Comparison of ENCODE assay signal across 2 cellular contexts in the genomic region with DNA sequence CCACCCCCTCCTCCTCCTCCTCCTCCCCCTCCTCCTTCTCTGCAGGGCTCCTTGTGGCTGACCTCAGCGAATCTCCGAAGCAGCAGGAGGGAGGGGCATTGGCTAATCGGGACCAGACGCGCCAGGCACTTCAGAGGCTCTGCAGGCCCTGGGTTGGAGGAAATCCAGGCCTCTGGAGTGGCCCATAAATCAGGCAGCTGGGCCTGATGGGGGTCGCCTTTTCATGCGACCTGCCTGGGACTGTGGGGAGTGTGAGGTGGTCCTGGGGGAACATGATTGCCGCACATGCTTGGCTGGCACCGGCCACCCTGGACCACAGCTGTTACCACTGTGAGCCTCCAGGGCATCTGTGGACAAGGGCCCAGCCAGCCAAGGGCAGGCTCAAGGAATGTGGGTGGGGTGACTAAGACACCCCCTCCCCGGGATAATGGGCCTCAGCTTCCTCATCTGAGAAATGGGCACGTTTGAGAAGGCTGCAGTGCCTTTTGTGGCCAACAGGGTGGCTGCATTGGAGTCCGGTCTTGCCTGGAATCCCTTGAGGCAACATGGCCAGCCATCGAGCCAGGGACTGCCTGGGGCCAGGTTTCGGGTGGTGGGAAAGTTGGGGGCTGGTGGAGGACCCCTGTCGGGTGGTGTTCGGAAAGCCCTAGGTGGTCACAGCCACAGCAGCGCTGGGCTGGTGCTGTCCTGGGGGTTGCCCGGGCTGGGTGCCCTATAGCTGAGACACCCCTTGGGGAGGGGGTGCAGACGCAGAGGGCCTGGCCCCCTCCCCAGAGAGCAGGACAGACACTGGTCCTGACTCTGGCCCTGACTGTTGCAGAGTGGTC.
A peak's percentile ranks its signal among the peaks of the same experiment; 100 is the strongest.
TF ChIP-seq lines count a peak whose summit lies in the region.

No MANE protein-coding gene starts in this region.

TF ChIP-seq in H1, 55 proteins besides CTCF, POLR2A, EP300 and RAD21 (continued from another document):
- peak in 1 of 2 experiments; percentile 99; a peak in 2 of 4 replicates for TF ChIP-seq HDAC2 (IDR thresholded peaks at IDR 0.05; ENCODE audit: borderline replicate concordance in 1 of 2, low read depth in 2 of 2, low read length in 2 of 2)
- TF ChIP-seq TEAD4 (IDR thresholded peaks at IDR 0.05; ENCODE audit: low read depth, low read length), result 0 out of 2 replicates have a peak, but pooled peaks have one; percentile 9
- 0 out of 2 replicates have a peak, but pooled peaks have one; percentile 19 for TF ChIP-seq SP1 (IDR thresholded peaks at IDR 0.05; ENCODE audit: low read depth, low read length)
- TF ChIP-seq SRF (IDR thresholded peaks at IDR 0.05; ENCODE audit: low read depth, low read length), result no peak
- TF ChIP-seq CEBPB (IDR thresholded peaks at IDR 0.05; ENCODE audit: low read depth, low read length), result peak; percentile 62; the same call in 1 of the 2 replicates
- TF ChIP-seq ASH2L (IDR thresholded peaks at IDR 0.05; ENCODE audit: low read length), result peak; percentile 33
- TF ChIP-seq KDM1A (IDR thresholded peaks at IDR 0.05; ENCODE audit: borderline replicate concordance, low read length), result peak; percentile 100
- TF ChIP-seq MAFK (IDR thresholded peaks at IDR 0.05; ENCODE audit: low read depth, low read length), result no peak

TF ChIP-seq in neural cell, 6 proteins besides CTCF, POLR2A, EP300 and RAD21 (continued from another document):
- TF ChIP-seq, protein P1, sequence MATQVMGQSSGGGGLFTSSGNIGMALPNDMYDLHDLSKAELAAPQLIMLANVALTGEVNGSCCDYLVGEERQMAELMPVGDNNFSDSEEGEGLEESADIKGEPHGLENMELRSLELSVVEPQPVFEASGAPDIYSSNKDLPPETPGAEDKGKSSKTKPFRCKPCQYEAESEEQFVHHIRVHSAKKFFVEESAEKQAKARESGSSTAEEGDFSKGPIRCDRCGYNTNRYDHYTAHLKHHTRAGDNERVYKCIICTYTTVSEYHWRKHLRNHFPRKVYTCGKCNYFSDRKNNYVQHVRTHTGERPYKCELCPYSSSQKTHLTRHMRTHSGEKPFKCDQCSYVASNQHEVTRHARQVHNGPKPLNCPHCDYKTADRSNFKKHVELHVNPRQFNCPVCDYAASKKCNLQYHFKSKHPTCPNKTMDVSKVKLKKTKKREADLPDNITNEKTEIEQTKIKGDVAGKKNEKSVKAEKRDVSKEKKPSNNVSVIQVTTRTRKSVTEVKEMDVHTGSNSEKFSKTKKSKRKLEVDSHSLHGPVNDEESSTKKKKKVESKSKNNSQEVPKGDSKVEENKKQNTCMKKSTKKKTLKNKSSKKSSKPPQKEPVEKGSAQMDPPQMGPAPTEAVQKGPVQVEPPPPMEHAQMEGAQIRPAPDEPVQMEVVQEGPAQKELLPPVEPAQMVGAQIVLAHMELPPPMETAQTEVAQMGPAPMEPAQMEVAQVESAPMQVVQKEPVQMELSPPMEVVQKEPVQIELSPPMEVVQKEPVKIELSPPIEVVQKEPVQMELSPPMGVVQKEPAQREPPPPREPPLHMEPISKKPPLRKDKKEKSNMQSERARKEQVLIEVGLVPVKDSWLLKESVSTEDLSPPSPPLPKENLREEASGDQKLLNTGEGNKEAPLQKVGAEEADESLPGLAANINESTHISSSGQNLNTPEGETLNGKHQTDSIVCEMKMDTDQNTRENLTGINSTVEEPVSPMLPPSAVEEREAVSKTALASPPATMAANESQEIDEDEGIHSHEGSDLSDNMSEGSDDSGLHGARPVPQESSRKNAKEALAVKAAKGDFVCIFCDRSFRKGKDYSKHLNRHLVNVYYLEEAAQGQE (IDR thresholded peaks at IDR 0.05; ENCODE audit: borderline replicate concordance), result no peak
- TF ChIP-seq SMC3 (conservative IDR thresholded peaks at IDR 0.05; ENCODE audit: poor library complexity), result no peak
